16 cellular contexts compared by ENCODE assay signal in genomic region chr1:177650947-177651346, GRCh38.
A peak's percentile ranks its signal among the peaks of the same experiment; 100 is the strongest.
DNase-seq lines count a peak whose midpoint lies in the region; ATAC-seq, FAIRE-seq and TF ChIP-seq lines count a peak whose summit lies in the region.
"Had no signal": no experiment of that assay in that cellular context is flagged by ENCODE, and none has a peak within 500 bp of the region (broad histone marks: within the 10 kb centered on the region; RNA-seq: fewer than 3 reads in every experiment).

No MANE protein-coding gene starts in this region.

- H3K27me3 ChIP-seq in pancreas, result no peaks in the 10 kb centered on the region
- peaks cover 14% of the 10 kb centered on the region for H3K27me3 ChIP-seq in PC-3 (ENCODE audit: low read length)
- no peaks in the 10 kb centered on the region for H3K27me3 ChIP-seq in tibial artery

- H3K36me3 ChIP-seq in pancreas, result no peaks in the 10 kb centered on the region
- H3K36me3 ChIP-seq in PC-3 (ENCODE audit: low read depth, low read length), result no peaks in the 10 kb centered on the region
- no peaks in the 10 kb centered on the region for H3K36me3 ChIP-seq in tibial artery

- BruUV-seq in PC-3 (replicated peaks; lab: Mats Ljungman, UMichigan), result no TSS peak

- H3K9me3 ChIP-seq in pancreas (no peaks in the 10 kb centered on the region), PC-3 (ENCODE audit: low read length) (no peaks in the 10 kb centered on the region), tibial artery (no peaks in the 10 kb centered on the region)

- DNase-seq in DMS53 treated with DMSO at 0.1 percent for 48 hours (lab: John Stamatoyannopoulos, UW; ENCODE audit: unreplicated experiment) (peak; percentile 83), left ventricle myocardium superior (peak; percentile 28), pancreas (peak in 2 of 6 donors; percentile 21 to 45), NCI-H1092 (lab: John Stamatoyannopoulos, UW) (no peak), PC-3 (no peak), ureter (ENCODE audit: low spot score) (no peak), tibial artery (no peak)
- DNase-seq: activated CD4-positive, alpha-beta memory T cell treated with anti-CD3 and anti-CD28 coated beads for 36 hours; activated naive CD8-positive, alpha-beta T cell treated with anti-CD3 and anti-CD28 coated beads, Interleukin-2, amount 10 ng/mL, durations not matched to agents 7 days and 5 days; erythroblast; GDM1; NCI-H1105 had no signal

- intact Hi-C loops in left ventricle myocardium superior (cut with micrococcal nuclease), result no loop called here
- intact Hi-C loops in pancreas (cut with DNase I), result no loop called here
- intact Hi-C loops in PC-3 (cut with micrococcal nuclease), result no loop called here
- intact Hi-C loops in tibial artery (cut with DNase I; ENCODE audit: low total_unique reads), result no loop called here

- no peaks in the 10 kb centered on the region for H3F3A ChIP-seq in PC-3 (ENCODE audit: low read length, unreplicated experiment)

- H3K4me3 ChIP-seq in pancreas (no peak overlapping the region), PC-3 (ENCODE audit: low read length) (no peak overlapping the region), tibial artery (no peak overlapping the region)

- POLR2A ChIA-PET in PC-3 (lab: Charles Lee; ENCODE audit: unreplicated experiment), result no interaction called here

- H3K27ac ChIP-seq in pancreas, result no peak overlapping the region
- H3K27ac ChIP-seq in PC-3 (ENCODE audit: low read length), result no peak overlapping the region
- no peak overlapping the region for H3K27ac ChIP-seq in tibial artery
- H3K27ac ChIP-seq: RWPE1 had no signal

- H3K9me2 ChIP-seq in PC-3 (replicated peaks; ENCODE audit: low read length), result no peaks in the 10 kb centered on the region

- ATAC-seq in HG02759 (IDR thresholded peaks at IDR 0.05; ENCODE audit: unreplicated experiment), result peak; percentile 58
- ATAC-seq in left ventricle myocardium superior, result peak; percentile 99
- ATAC-seq in pancreas, result peak; percentile 64 to 89 (median 78)
- no peak for ATAC-seq in PC-3
- ATAC-seq: HCT116 had no signal

- H3K4me2 ChIP-seq in PC-3 (ENCODE audit: low read length), result no peak overlapping the region

- no peaks in the 10 kb centered on the region for H3K79me2 ChIP-seq in PC-3 (ENCODE audit: low read length)

- CTCF ChIA-PET in PC-3 (lab: Charles Lee), result no interaction called here

- H4K20me1 ChIP-seq in PC-3 (ENCODE audit: low read length), result no peaks in the 10 kb centered on the region

- H2AFZ ChIP-seq in PC-3 (ENCODE audit: low read length), result no peak overlapping the region

- no peak for FAIRE-seq in pancreas (lab: Jason Lieb, UNC)
- FAIRE-seq: GM12892 had no signal

- H3K9ac ChIP-seq in PC-3 (ENCODE audit: low read length), result no peak overlapping the region

- no peak for TF ChIP-seq CTCF in pancreas (IDR thresholded peaks at IDR 0.05)
- TF ChIP-seq CTCF in PC-3 (conservative IDR thresholded peaks at IDR 0.05; ENCODE audit: low read depth, low read length), result no peak
- TF ChIP-seq CTCF in tibial artery (IDR thresholded peaks at IDR 0.05), result no peak

- 39 to 52% methylated on average over 3 of the region's 3 CpGs for WGBS in pancreas, 2 donors

- H3K4me1 ChIP-seq in pancreas (peaks cover 0 to 4% (median 0%) of the 10 kb centered on the region in 3 donors), PC-3 (ENCODE audit: insufficient read depth, low read length) (no peaks in the 10 kb centered on the region), tibial artery (no peaks in the 10 kb centered on the region)

Comparison
In these comparisons a context has a peak if more than half of its experiments do, and no peak if none do; other contexts are left out.
1. DNase-seq: peak in DMS53 treated with DMSO at 0.1 percent for 48 hours (single experiment) and left ventricle myocardium superior (single experiment); none in NCI-H1092 (single experiment), PC-3 (single experiment), ureter (single experiment) and tibial artery (0 of 2).